Comparison of ENCODE assay signal across 1 cellular context in genomic region chr12:9122166-9122609, GRCh38.
TF ChIP-seq lines count a peak whose summit lies in the region.

No MANE protein-coding gene starts in this region.

TF ChIP-seq in HepG2, 621 proteins besides CTCF, POLR2A, EP300 and RAD21 (continued from another document and continues in another):
- no peak for TF ChIP-seq POGK (CRISPR knock-in tag; conservative IDR thresholded peaks at IDR 0.05)
- TF ChIP-seq FOXC1 (CRISPR knock-in tag; IDR thresholded peaks at IDR 0.05; ENCODE audit: borderline replicate concordance) = no peak
- no peak for TF ChIP-seq CHD4 (IDR thresholded peaks at IDR 0.05; ENCODE audit: borderline replicate concordance, low read length)
- TF ChIP-seq CEBPZ (IDR thresholded peaks at IDR 0.05; ENCODE audit: low read length) = no peak
- no peak for TF ChIP-seq ZNF263 (CRISPR knock-in tag; IDR thresholded peaks at IDR 0.05)
- peak; percentile 97 for TF ChIP-seq FOXA3 (CRISPR knock-in tag; IDR thresholded peaks at IDR 0.05)
- TF ChIP-seq ZEB1 (IDR thresholded peaks at IDR 0.05; ENCODE audit: insufficient replicate concordance, low read depth) = no peak
- peak; percentile 62 for TF ChIP-seq FOXP1 (IDR thresholded peaks at IDR 0.05)
- TF ChIP-seq FOXP1 (CRISPR knock-in tag; IDR thresholded peaks at IDR 0.05) = peak; percentile 97
- TF ChIP-seq ARHGAP35 (CRISPR knock-in tag; IDR thresholded peaks at IDR 0.05; ENCODE audit: borderline replicate concordance) = no peak
- no peak for TF ChIP-seq ZFP62 (CRISPR knock-in tag; IDR thresholded peaks at IDR 0.05)
- no peak for TF ChIP-seq HNRNPLL (IDR thresholded peaks at IDR 0.05; ENCODE audit: low read depth, low read length, poor library complexity, severe bottlenecking)
- TF ChIP-seq KLF11 (CRISPR knock-in tag; IDR thresholded peaks at IDR 0.05) = no peak
- no peak for TF ChIP-seq ZNF446 (CRISPR knock-in tag; IDR thresholded peaks at IDR 0.05)
- TF ChIP-seq SUZ12 (IDR thresholded peaks at IDR 0.05; ENCODE audit: low read depth, low read length) = no peak
- TF ChIP-seq ZNF543 (CRISPR knock-in tag; IDR thresholded peaks at IDR 0.05) = no peak
- no peak for TF ChIP-seq ZNF451 (CRISPR knock-in tag; IDR thresholded peaks at IDR 0.05)
- peak; percentile 98 for TF ChIP-seq ZNF609 (CRISPR knock-in tag; IDR thresholded peaks at IDR 0.05; ENCODE audit: borderline replicate concordance)
- TF ChIP-seq RNF219 (CRISPR knock-in tag; IDR thresholded peaks at IDR 0.05) = peak; percentile 81; the same call in 1 of the 2 replicates
- no peak for TF ChIP-seq ZNF761 (CRISPR knock-in tag; conservative IDR thresholded peaks at IDR 0.05)
- TF ChIP-seq LCORL (IDR thresholded peaks at IDR 0.05) = no peak
- peak; percentile 52; the same call in 1 of the 2 replicates for TF ChIP-seq LCORL (CRISPR knock-in tag; IDR thresholded peaks at IDR 0.05)
- TF ChIP-seq SKIL (CRISPR knock-in tag; IDR thresholded peaks at IDR 0.05; ENCODE audit: borderline replicate concordance) = peak; percentile 72; the same call in 1 of the 2 replicates
- TF ChIP-seq RFX3 (CRISPR knock-in tag; IDR thresholded peaks at IDR 0.05) = no peak
- TF ChIP-seq SRF (IDR thresholded peaks at IDR 0.05; ENCODE audit: low read depth, low read length) = no peak
- peak; percentile 93 for TF ChIP-seq FOXO1 (CRISPR knock-in tag; IDR thresholded peaks at IDR 0.05)
- peak; percentile 99 for TF ChIP-seq ISL2 (CRISPR knock-in tag; IDR thresholded peaks at IDR 0.05)
- peak; percentile 97 for TF ChIP-seq CREM (IDR thresholded peaks at IDR 0.05)
- TF ChIP-seq CREM (CRISPR knock-in tag; IDR thresholded peaks at IDR 0.05) = no peak
- no peak for TF ChIP-seq ZNF207 (IDR thresholded peaks at IDR 0.05; ENCODE audit: borderline replicate concordance)
- TF ChIP-seq DNMT1 (CRISPR knock-in tag; IDR thresholded peaks at IDR 0.05) = no peak
- TF ChIP-seq ELF1 (CRISPR knock-in tag; IDR thresholded peaks at IDR 0.05) = peak; percentile 25; the same call in 1 of the 2 replicates
- no peak for TF ChIP-seq ZNF512B (CRISPR knock-in tag; IDR thresholded peaks at IDR 0.05; ENCODE audit: borderline replicate concordance)
- no peak; the same call in 1 of the 2 replicates for TF ChIP-seq YEATS4 (CRISPR knock-in tag; IDR thresholded peaks at IDR 0.05; ENCODE audit: borderline replicate concordance)
- TF ChIP-seq NFRKB (IDR thresholded peaks at IDR 0.05) = no peak
- no peak for TF ChIP-seq MYNN (CRISPR knock-in tag; IDR thresholded peaks at IDR 0.05; ENCODE audit: low read depth)
- TF ChIP-seq IKZF1 (IDR thresholded peaks at IDR 0.05) = no peak
- no peak for TF ChIP-seq SOX6 (IDR thresholded peaks at IDR 0.05)
- TF ChIP-seq SOX6 (CRISPR knock-in tag; IDR thresholded peaks at IDR 0.05) = peak; percentile 98
- TF ChIP-seq ZNF256 (CRISPR knock-in tag; conservative IDR thresholded peaks at IDR 0.05) = no peak
- TF ChIP-seq GMEB1 (CRISPR knock-in tag; IDR thresholded peaks at IDR 0.05; ENCODE audit: borderline replicate concordance) = peak; percentile 48; the same call in 1 of the 2 replicates
